Comparison of ENCODE assay signal across 10 cellular contexts in genomic region chr1:231778009-231778719, GRCh38.
DNase-seq lines count a peak whose midpoint lies in the region; ATAC-seq lines count a peak whose summit lies in the region.
"Had no signal": no experiment of that assay in that cellular context is flagged by ENCODE, and none has a peak within 500 bp of the region (broad histone marks: within the 10 kb centered on the region; RNA-seq: fewer than 3 reads in every experiment).

No MANE protein-coding gene starts in this region.

- H3K27ac ChIP-seq in epithelial cell of prostate, result peak overlapping the region; percentile 21

- DNase-seq in CD1c-positive myeloid dendritic cell (ENCODE audit: extremely low spot score), result peak; percentile 60
- peak; percentile 16 for DNase-seq in NCI-H446 treated with DMSO at 0.1 percent for 48 hours (lab: John Stamatoyannopoulos, UW)
- DNase-seq in epithelial cell of prostate (ENCODE audit: low read depth, low spot score), result peak; percentile 56
- DNase-seq in myocyte (ENCODE audit: low read depth), result peak; percentile 93
- no peak for DNase-seq in stimulated activated CD4-positive, alpha-beta T cell treated with anti-CD3 and anti-CD28 coated beads, Interleukin-4, amount 100 ng/mL, for 4 hours
- DNase-seq: DND-41, SW 1271 had no signal

- no peak for ATAC-seq in HG03378 (IDR thresholded peaks at IDR 0.05; ENCODE audit: unreplicated experiment)
- no peak for ATAC-seq in HG03108 (IDR thresholded peaks at IDR 0.05; ENCODE audit: unreplicated experiment)
- ATAC-seq in HG03432 (IDR thresholded peaks at IDR 0.05; ENCODE audit: unreplicated experiment), result no peak

Comparison
In these comparisons a context has a peak if more than half of its experiments do, and no peak if none do; other contexts are left out.
1. DNase-seq: peak in CD1c-positive myeloid dendritic cell (single experiment), NCI-H446 treated with DMSO at 0.1 percent for 48 hours (single experiment), epithelial cell of prostate (single experiment) and myocyte (single experiment); none in stimulated activated CD4-positive, alpha-beta T cell treated with anti-CD3 and anti-CD28 coated beads, Interleukin-4, amount 100 ng/mL, for 4 hours (0 of 2).